In the genomic region with DNA sequence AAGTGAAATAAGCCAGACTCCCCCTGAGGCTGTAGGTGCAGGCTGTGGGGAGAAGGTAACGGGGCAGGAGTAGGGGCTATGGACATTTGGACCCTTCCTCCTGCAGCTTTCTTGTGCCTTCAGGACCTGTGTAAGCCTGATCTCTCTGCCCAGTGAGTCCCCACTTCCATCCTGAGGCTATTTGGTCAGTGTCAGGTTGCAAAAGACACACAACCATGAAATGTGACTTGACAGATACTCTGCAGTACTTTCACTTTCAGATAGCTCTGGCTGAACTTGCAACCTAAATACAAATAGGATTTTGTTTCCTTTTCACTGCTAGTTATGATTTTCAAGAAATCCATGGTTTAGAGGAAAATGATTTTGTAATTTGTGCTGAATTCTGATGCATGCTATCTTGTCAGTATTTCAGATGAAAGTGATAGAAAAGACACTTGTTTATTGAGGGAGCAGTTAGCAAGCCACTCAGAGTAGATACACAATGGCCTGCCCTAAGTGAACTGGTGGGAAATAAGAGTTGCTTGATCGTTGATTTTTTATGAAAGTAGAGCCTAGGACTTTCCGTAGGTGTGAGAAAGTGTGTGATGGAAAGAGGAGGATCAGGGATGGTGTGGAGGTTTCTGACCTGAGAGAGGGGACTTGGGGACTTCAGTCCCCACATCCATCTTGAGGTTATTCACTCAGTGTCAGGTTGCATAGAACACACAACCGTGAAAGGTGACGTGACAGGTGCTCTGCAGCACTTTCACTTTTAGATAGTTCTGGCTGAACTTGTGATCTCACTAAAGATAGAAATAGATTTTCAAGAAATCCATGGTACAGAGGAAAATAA, we compare ENCODE assay signal across 8 cellular contexts. TPM values are rescaled to one million over a fixed set of nuclear protein-coding genes. Genes with fewer than 3 reads are reported as not detected.
A peak's percentile ranks its signal among the peaks of the same experiment; 100 is the strongest.
DNase-seq lines count a peak whose midpoint lies in the region; ATAC-seq and TF ChIP-seq lines count a peak whose summit lies in the region.

No MANE protein-coding gene starts in this region.

- H3K4me3 Mint-ChIP-seq in activated CD4-positive, alpha-beta memory T cell treated with anti-CD3 and anti-CD28 coated beads, Interleukin-2, amount 10 ng/mL, durations not matched to agents 7 days and 5 days, result peak overlapping the region; percentile 55
- peak overlapping the region; percentile 11 for H3K4me3 Mint-ChIP-seq in osteocyte (ENCODE audit: unreplicated experiment)

- peaks cover 3% of the 10 kb centered on the region for H3K27me3 Mint-ChIP-seq in activated CD4-positive, alpha-beta memory T cell treated with anti-CD3 and anti-CD28 coated beads, Interleukin-2, amount 10 ng/mL, durations not matched to agents 7 days and 5 days
- H3K27me3 Mint-ChIP-seq in osteocyte (ENCODE audit: unreplicated experiment), result peaks cover 29% of the 10 kb centered on the region

- no peaks in the 10 kb centered on the region for H3K36me3 ChIP-seq in Loucy (ENCODE audit: insufficient read depth, low read length)

- CTCF ChIA-PET in activated CD4-positive, alpha-beta memory T cell treated with anti-CD3 and anti-CD28 coated beads, Interleukin-2, amount 10 ng/mL, durations not matched to agents 7 days and 5 days (lab: Charles Lee), result no interaction called here

- H3K36me3 Mint-ChIP-seq in activated CD4-positive, alpha-beta memory T cell treated with anti-CD3 and anti-CD28 coated beads, Interleukin-2, amount 10 ng/mL, durations not matched to agents 7 days and 5 days (ENCODE audit: low read depth), result no peaks in the 10 kb centered on the region
- H3K36me3 Mint-ChIP-seq in osteocyte (ENCODE audit: unreplicated experiment), result no peaks in the 10 kb centered on the region

- H3K27ac Mint-ChIP-seq in activated CD4-positive, alpha-beta memory T cell treated with anti-CD3 and anti-CD28 coated beads, Interleukin-2, amount 10 ng/mL, durations not matched to agents 7 days and 5 days, result peak overlapping the region; percentile 80
- peak overlapping the region; percentile 19 for H3K27ac Mint-ChIP-seq in osteocyte (ENCODE audit: unreplicated experiment)

- H2AFZ ChIP-seq in Loucy (ENCODE audit: low read length), result peak overlapping the region; percentile 77

- peak overlapping the region; percentile 19 for H3K9ac ChIP-seq in Loucy (ENCODE audit: low read depth, low read length, poor library complexity, severe bottlenecking)

- H3K79me2 ChIP-seq in Loucy (ENCODE audit: insufficient read depth, low read length), result no peaks in the 10 kb centered on the region

- POLR2A ChIA-PET in activated CD4-positive, alpha-beta memory T cell treated with anti-CD3 and anti-CD28 coated beads, Interleukin-2, amount 10 ng/mL, durations not matched to agents 7 days and 5 days (lab: Charles Lee), result no interaction called here

- H4K20me1 ChIP-seq in Loucy (ENCODE audit: insufficient read depth, low read length, poor library complexity, severe bottlenecking), result no peaks in the 10 kb centered on the region

- H3K4me1 ChIP-seq in Loucy (ENCODE audit: insufficient read depth, low read length, poor library complexity, severe bottlenecking), result peaks cover 8% of the 10 kb centered on the region

- H3K27me3 ChIP-seq in Loucy (ENCODE audit: insufficient read depth, low read length, poor library complexity, severe bottlenecking), result no peaks in the 10 kb centered on the region

- no peaks in the 10 kb centered on the region for H3K9me2 ChIP-seq in Loucy (replicated peaks; ENCODE audit: low read depth, low read length)

- H3F3A ChIP-seq in Loucy (ENCODE audit: low read depth), result no peaks in the 10 kb centered on the region

- TF ChIP-seq CTCF in Loucy (conservative IDR thresholded peaks at IDR 0.05; ENCODE audit: low read length) (no peak), osteocyte (IDR thresholded peaks at IDR 0.05) (no peak)

- peak overlapping the region; percentile 72 for H3K4me2 ChIP-seq in Loucy (ENCODE audit: low read depth, low read length, poor library complexity, severe bottlenecking)

- no peaks in the 10 kb centered on the region for H3K9me3 ChIP-seq in Loucy (ENCODE audit: insufficient read depth, low read depth, low read length)

- DNase-seq in NCI-H1417 (lab: John Stamatoyannopoulos, UW) (peak; percentile 20 to 58 (median 58)), NCI-H1417 treated with DMSO at 0.1 percent for 48 hours (lab: John Stamatoyannopoulos, UW) (no peak), osteocyte (ENCODE audit: extremely low spot score, unreplicated experiment) (no peak), anterior cingulate cortex (lab: John Stamatoyannopoulos, UW) (no peak), AG20443 (ENCODE audit: low spot score) (no peak)
- no peak for DNase-seq in activated CD4-positive, alpha-beta memory T cell treated with anti-CD3 and anti-CD28 coated beads, Interleukin-2, amount 10 ng/mL, durations not matched to agents 7 days and 5 days

- H3K4me1 Mint-ChIP-seq in activated CD4-positive, alpha-beta memory T cell treated with anti-CD3 and anti-CD28 coated beads, Interleukin-2, amount 10 ng/mL, durations not matched to agents 7 days and 5 days, result peaks cover 26% of the 10 kb centered on the region
- H3K4me1 Mint-ChIP-seq in osteocyte (ENCODE audit: unreplicated experiment), result peaks cover 16% of the 10 kb centered on the region

- ATAC-seq in HG02938 (IDR thresholded peaks at IDR 0.05; ENCODE audit: unreplicated experiment), result no peak

- H3K9me3 Mint-ChIP-seq in activated CD4-positive, alpha-beta memory T cell treated with anti-CD3 and anti-CD28 coated beads, Interleukin-2, amount 10 ng/mL, durations not matched to agents 7 days and 5 days, result no peaks in the 10 kb centered on the region
- H3K9me3 Mint-ChIP-seq in osteocyte (ENCODE audit: unreplicated experiment), result no peaks in the 10 kb centered on the region

- H3K4me3 ChIP-seq in Loucy (ENCODE audit: low read length, poor library complexity, severe bottlenecking), result peak overlapping the region; percentile 51

RNA-seq across cellular contexts. Expression of gene EID2, which starts 18.0 kb away (rescaled TPM):
- total RNA-seq in activated CD4-positive, alpha-beta memory T cell treated with anti-CD3 and anti-CD28 coated beads, Interleukin-2, amount 10 ng/mL, durations not matched to agents 7 days and 5 days, result 10 to 100 TPM; 14.8 to 15.2 TPM
- 16.6 and 18.1 TPM in 2 replicates for total RNA-seq in osteocyte

RNA-seq across cellular contexts. Expression of gene EID2B, which starts 25.4 kb away (rescaled TPM):
- total RNA-seq in activated CD4-positive, alpha-beta memory T cell treated with anti-CD3 and anti-CD28 coated beads, Interleukin-2, amount 10 ng/mL, durations not matched to agents 7 days and 5 days, result 1 to 10 TPM; 4.5 to 4.7 TPM
- total RNA-seq in osteocyte, result 3.6 and 4.0 TPM in 2 replicates

RNA-seq across cellular contexts. Expression of gene SELENOV, which starts 43.1 kb away (rescaled TPM):
- not detected for total RNA-seq in activated CD4-positive, alpha-beta memory T cell treated with anti-CD3 and anti-CD28 coated beads, Interleukin-2, amount 10 ng/mL, durations not matched to agents 7 days and 5 days
- not detected in 2 replicates for total RNA-seq in osteocyte

RNA-seq across cellular contexts. Expression of gene LGALS13, which starts 44.3 kb away (rescaled TPM):
- total RNA-seq in activated CD4-positive, alpha-beta memory T cell treated with anti-CD3 and anti-CD28 coated beads, Interleukin-2, amount 10 ng/mL, durations not matched to agents 7 days and 5 days, result not detected
- total RNA-seq in osteocyte, result not detected in 2 replicates

RNA-seq across cellular contexts. Expression of gene DLL3, which starts 59.3 kb away (rescaled TPM):
- under 1 TPM; 0.28 to 0.30 TPM for total RNA-seq in activated CD4-positive, alpha-beta memory T cell treated with anti-CD3 and anti-CD28 coated beads, Interleukin-2, amount 10 ng/mL, durations not matched to agents 7 days and 5 days
- total RNA-seq in osteocyte, result 0.42 and 0.62 TPM in 2 replicates

Comparison
In these comparisons a context has a peak if more than half of its experiments do, and no peak if none do; other contexts are left out.
1. DNase-seq: peak in NCI-H1417 (3 of 3); none in NCI-H1417 treated with DMSO at 0.1 percent for 48 hours (single experiment), activated CD4-positive, alpha-beta memory T cell treated with anti-CD3 and anti-CD28 coated beads, Interleukin-2, amount 10 ng/mL, durations not matched to agents 7 days and 5 days (single experiment), osteocyte (single experiment), anterior cingulate cortex (0 of 58) and AG20443 (single experiment).